ENCODE assay signal across 19 cellular contexts in genomic region chr14:51897791-51898190, GRCh38. TPM values are rescaled to one million over a fixed set of nuclear protein-coding genes. Genes with fewer than 3 reads are reported as not detected.
DNase-seq lines count a peak whose midpoint lies in the region; ATAC-seq and TF ChIP-seq lines count a peak whose summit lies in the region.
"Had no signal": no experiment of that assay in that cellular context is flagged by ENCODE, and none has a peak within 500 bp of the region (broad histone marks: within the 10 kb centered on the region; RNA-seq: fewer than 3 reads in every experiment).

No MANE protein-coding gene starts in this region.

- in situ Hi-C loops in mammary epithelial cell (cut with MboI; ENCODE audit: low sequenced_read_pairs in 2 of 2), result no loop called here

- 90% methylated on average over 1 of the region's 1 CpG for WGBS in mammary epithelial cell (ENCODE audit: low coverage, missing lambda C conversion rate)

- no peak for ATAC-seq in activated CD8-positive, alpha-beta T cell treated with anti-CD3 and anti-CD28 coated beads for 36 hours
- ATAC-seq in activated CD8-positive, alpha-beta T cell treated with anti-CD3 and anti-CD28 coated beads, Interleukin-2, amount 10 ng/mL, durations not matched to agents 7 days and 5 days, result no peak
- ATAC-seq in effector memory CD8-positive, alpha-beta T cell (replicated peaks), result no peak
- no peak for ATAC-seq in natural killer cell treated with Interleukin-12 subunit alpha and Interleukin-12 subunit beta and Interleukin-15 and Interleukin-18, amount 100 ng/mL, for 72 hours
- no peak for ATAC-seq in GM19328 (IDR thresholded peaks at IDR 0.05; ENCODE audit: unreplicated experiment)
- ATAC-seq: GM23338, HCT116 had no signal

- H3K4me1 Mint-ChIP-seq in activated CD8-positive, alpha-beta T cell treated with anti-CD3 and anti-CD28 coated beads for 36 hours (ENCODE audit: low read depth), result peaks cover 61% of the 10 kb centered on the region
- H3K4me1 Mint-ChIP-seq in activated CD8-positive, alpha-beta T cell treated with anti-CD3 and anti-CD28 coated beads, Interleukin-2, amount 10 ng/mL, durations not matched to agents 7 days and 5 days (ENCODE audit: low read depth), result peaks cover 27% of the 10 kb centered on the region
- peaks cover 49 to 90% of the 10 kb centered on the region in 2 donors for H3K4me1 Mint-ChIP-seq in effector memory CD8-positive, alpha-beta T cell (ENCODE audit: low read depth in 2 of 2)
- H3K4me1 Mint-ChIP-seq in natural killer cell treated with Interleukin-12 subunit alpha and Interleukin-12 subunit beta and Interleukin-15 and Interleukin-18, amount 100 ng/mL, for 72 hours (ENCODE audit: low read depth in 2 of 2), result peaks cover 55 to 67% of the 10 kb centered on the region in 2 donors
- H3K4me1 Mint-ChIP-seq: GM23338 had no signal

- H3K4me3 Mint-ChIP-seq in activated CD8-positive, alpha-beta T cell treated with anti-CD3 and anti-CD28 coated beads for 36 hours, result no peak overlapping the region
- H3K4me3 Mint-ChIP-seq in activated CD8-positive, alpha-beta T cell treated with anti-CD3 and anti-CD28 coated beads, Interleukin-2, amount 10 ng/mL, durations not matched to agents 7 days and 5 days, result no peak overlapping the region
- H3K4me3 Mint-ChIP-seq in effector memory CD8-positive, alpha-beta T cell, result peak overlapping the region; percentile 32 to 43
- H3K4me3 Mint-ChIP-seq in natural killer cell treated with Interleukin-12 subunit alpha and Interleukin-12 subunit beta and Interleukin-15 and Interleukin-18, amount 100 ng/mL, for 72 hours, result no peak overlapping the region
- H3K4me3 Mint-ChIP-seq: GM23338 had no signal

- CTCF ChIA-PET in activated CD8-positive, alpha-beta T cell treated with anti-CD3 and anti-CD28 coated beads for 36 hours (lab: Charles Lee), result interaction anchor here (2.1 to 4.3 kb wide), 2 partner anchors 11 to 81 kb away, joined by 5 to 15 read pairs; no protein-coding TSS in a partner anchor
- CTCF ChIA-PET in activated CD8-positive, alpha-beta T cell treated with anti-CD3 and anti-CD28 coated beads, Interleukin-2, amount 10 ng/mL, durations not matched to agents 7 days and 5 days (lab: Charles Lee), result interaction anchor here (1.3 kb wide), 1 partner anchor 81 kb away, joined by 4 read pairs; no protein-coding TSS in a partner anchor
- CTCF ChIA-PET in mammary epithelial cell (lab: Charles Lee; ENCODE audit: low non-redundant PET), result no interaction called here

- peak overlapping the region; percentile 12 for H3K27ac Mint-ChIP-seq in activated CD8-positive, alpha-beta T cell treated with anti-CD3 and anti-CD28 coated beads for 36 hours
- no peak overlapping the region for H3K27ac Mint-ChIP-seq in activated CD8-positive, alpha-beta T cell treated with anti-CD3 and anti-CD28 coated beads, Interleukin-2, amount 10 ng/mL, durations not matched to agents 7 days and 5 days
- peak overlapping the region; percentile 90 to 94 for H3K27ac Mint-ChIP-seq in effector memory CD8-positive, alpha-beta T cell
- peak overlapping the region; percentile 30 to 83 for H3K27ac Mint-ChIP-seq in natural killer cell treated with Interleukin-12 subunit alpha and Interleukin-12 subunit beta and Interleukin-15 and Interleukin-18, amount 100 ng/mL, for 72 hours
- H3K27ac Mint-ChIP-seq: GM23338 had no signal

- dilution Hi-C loops in mammary epithelial cell (cut with HindIII; ENCODE audit: low sequenced_read_pairs), result no loop called here

- no peak for TF ChIP-seq CTCF in activated CD8-positive, alpha-beta T cell treated with anti-CD3 and anti-CD28 coated beads for 36 hours (IDR thresholded peaks at IDR 0.05)
- TF ChIP-seq CTCF in mammary epithelial cell (conservative IDR thresholded peaks at IDR 0.05 in 1 of 2, IDR thresholded peaks at IDR 0.05 in 1 of 2; ENCODE audit: extremely low read depth in 1 of 2, insufficient read depth in 1 of 2, low read depth in 1 of 2, low read length in 2 of 2), result no peak

- H3K27ac ChIP-seq in Karpas-422 (ENCODE audit: low read length), result 0 out of 2 replicates have a peak overlapping the region, but pooled peaks have one; percentile 15
- H3K27ac ChIP-seq in mammary epithelial cell (ENCODE audit: insufficient read depth, low read depth, low read length), result no peak overlapping the region
- H3K27ac ChIP-seq: BLaER1, PC-9 had no signal

- no TSS peak for BruUV-seq in mammary epithelial cell (replicated peaks; lab: Mats Ljungman, UMichigan)

- H3K36me3 Mint-ChIP-seq in activated CD8-positive, alpha-beta T cell treated with anti-CD3 and anti-CD28 coated beads for 36 hours (ENCODE audit: low read depth), result peaks cover 75% of the 10 kb centered on the region
- H3K36me3 Mint-ChIP-seq in activated CD8-positive, alpha-beta T cell treated with anti-CD3 and anti-CD28 coated beads, Interleukin-2, amount 10 ng/mL, durations not matched to agents 7 days and 5 days (ENCODE audit: low read depth), result peaks cover 76% of the 10 kb centered on the region
- peaks cover 78% of the 10 kb centered on the region for H3K36me3 Mint-ChIP-seq in effector memory CD8-positive, alpha-beta T cell (ENCODE audit: insufficient read depth)
- peaks cover 27% of the 10 kb centered on the region for H3K36me3 Mint-ChIP-seq in natural killer cell treated with Interleukin-12 subunit alpha and Interleukin-12 subunit beta and Interleukin-15 and Interleukin-18, amount 100 ng/mL, for 72 hours

- H3K9me3 Mint-ChIP-seq in activated CD8-positive, alpha-beta T cell treated with anti-CD3 and anti-CD28 coated beads for 36 hours, result peaks cover 21% of the 10 kb centered on the region
- peaks cover 19% of the 10 kb centered on the region for H3K9me3 Mint-ChIP-seq in activated CD8-positive, alpha-beta T cell treated with anti-CD3 and anti-CD28 coated beads, Interleukin-2, amount 10 ng/mL, durations not matched to agents 7 days and 5 days (ENCODE audit: insufficient read depth)
- no peaks in the 10 kb centered on the region for H3K9me3 Mint-ChIP-seq in effector memory CD8-positive, alpha-beta T cell
- H3K9me3 Mint-ChIP-seq in natural killer cell treated with Interleukin-12 subunit alpha and Interleukin-12 subunit beta and Interleukin-15 and Interleukin-18, amount 100 ng/mL, for 72 hours, result peaks cover 7% of the 10 kb centered on the region
- H3K9me3 Mint-ChIP-seq: GM23338 had no signal

- H3K9me3 ChIP-seq in Karpas-422 (ENCODE audit: low read length), result no peaks in the 10 kb centered on the region
- no peaks in the 10 kb centered on the region for H3K9me3 ChIP-seq in mammary epithelial cell (replicated peaks; ENCODE audit: insufficient read depth, low read length)

- H4K20me1 ChIP-seq in Karpas-422 (ENCODE audit: insufficient read depth, low read depth, low read length) (no peaks in the 10 kb centered on the region), mammary epithelial cell (ENCODE audit: insufficient read depth, low read length) (no peaks in the 10 kb centered on the region)
- H4K20me1 ChIP-seq: BLaER1 had no signal

- H3K9ac ChIP-seq in Karpas-422 (ENCODE audit: low read length) (no peak overlapping the region), mammary epithelial cell (ENCODE audit: insufficient read depth, low read length) (no peak overlapping the region)
- H3K9ac ChIP-seq: BLaER1 had no signal

- H3K79me2 ChIP-seq in Karpas-422 (ENCODE audit: low read length) (peaks cover 97% of the 10 kb centered on the region), mammary epithelial cell (ENCODE audit: insufficient read depth, low read length) (no peaks in the 10 kb centered on the region)

- intact Hi-C loops in activated CD8-positive, alpha-beta T cell treated with anti-CD3 and anti-CD28 coated beads for 36 hours (cut with micrococcal nuclease), result no loop called here
- intact Hi-C loops in mammary epithelial cell (cut with micrococcal nuclease), result no loop called here

- H3K4me1 ChIP-seq in Karpas-422 (ENCODE audit: low read length) (peaks cover 12% of the 10 kb centered on the region; the same call in 1 of the 2 replicates), mammary epithelial cell (ENCODE audit: insufficient read depth, low read length) (no peaks in the 10 kb centered on the region)
- H3K4me1 ChIP-seq: BLaER1 had no signal

- DNase-seq in activated CD8-positive, alpha-beta T cell treated with anti-CD3 and anti-CD28 coated beads for 36 hours, result no peak
- no peak for DNase-seq in activated CD8-positive, alpha-beta T cell treated with anti-CD3 and anti-CD28 coated beads, Interleukin-2, amount 10 ng/mL, durations not matched to agents 7 days and 5 days
- no peak for DNase-seq in Karpas-422
- DNase-seq in effector memory CD8-positive, alpha-beta T cell, result no peak
- no peak for DNase-seq in natural killer cell treated with Interleukin-12 subunit alpha and Interleukin-12 subunit beta and Interleukin-15 and Interleukin-18, amount 100 ng/mL, for 72 hours (ENCODE audit: low spot score)
- no peak for DNase-seq in NK-92 (lab: John Stamatoyannopoulos, UW; ENCODE audit: unreplicated experiment)
- no peak for DNase-seq in mammary epithelial cell
- DNase-seq: COR-L47, EL, MV-4-11, NCI-H1417, NCI-H2029 treated with DMSO at 0.1 percent for 48 hours, NCI-H510A, NCI-H82, PC-9 had no signal

- H3K27me3 Mint-ChIP-seq in activated CD8-positive, alpha-beta T cell treated with anti-CD3 and anti-CD28 coated beads for 36 hours, result no peaks in the 10 kb centered on the region
- no peaks in the 10 kb centered on the region for H3K27me3 Mint-ChIP-seq in activated CD8-positive, alpha-beta T cell treated with anti-CD3 and anti-CD28 coated beads, Interleukin-2, amount 10 ng/mL, durations not matched to agents 7 days and 5 days (ENCODE audit: low read depth)
- no peaks in the 10 kb centered on the region for H3K27me3 Mint-ChIP-seq in effector memory CD8-positive, alpha-beta T cell
- H3K27me3 Mint-ChIP-seq in natural killer cell treated with Interleukin-12 subunit alpha and Interleukin-12 subunit beta and Interleukin-15 and Interleukin-18, amount 100 ng/mL, for 72 hours, result no peaks in the 10 kb centered on the region

- H3K9me2 ChIP-seq in Karpas-422 (replicated peaks; ENCODE audit: insufficient read depth, low read length), result no peaks in the 10 kb centered on the region

- H2AFZ ChIP-seq in Karpas-422 (ENCODE audit: low read length) (no peak overlapping the region), mammary epithelial cell (ENCODE audit: low read depth, low read length) (no peak overlapping the region)
- H2AFZ ChIP-seq: GM23338, PC-9 had no signal

- H3K4me2 ChIP-seq in Karpas-422 (ENCODE audit: low read depth, low read length, poor library complexity, severe bottlenecking) (no peak overlapping the region), mammary epithelial cell (ENCODE audit: insufficient read depth, low read depth, low read length) (no peak overlapping the region)
- H3K4me2 ChIP-seq: BLaER1, GM23338, PC-9 had no signal

- POLR2A ChIA-PET in activated CD8-positive, alpha-beta T cell treated with anti-CD3 and anti-CD28 coated beads for 36 hours (lab: Charles Lee), result interaction anchor here (1.4 to 1.7 kb wide), 2 partner anchors 7 to 13 kb away, joined by 3 to 5 read pairs; no protein-coding TSS in a partner anchor
- POLR2A ChIA-PET in activated CD8-positive, alpha-beta T cell treated with anti-CD3 and anti-CD28 coated beads, Interleukin-2, amount 10 ng/mL, durations not matched to agents 7 days and 5 days (lab: Charles Lee), result no interaction called here

- H3K4me3 ChIP-seq in Karpas-422 (ENCODE audit: low read length) (no peak overlapping the region), mammary epithelial cell (replicated peaks in 1 of 3; ENCODE audit: insufficient read depth in 1 of 3, low read depth in 2 of 3, low read length in 3 of 3) (no peak overlapping the region)
- H3K4me3 ChIP-seq: BLaER1, GM23338, PC-9 had no signal

- H3K36me3 ChIP-seq in Karpas-422 (ENCODE audit: insufficient read depth, low read length) (peaks cover 71% of the 10 kb centered on the region), mammary epithelial cell (ENCODE audit: insufficient read depth, low read length) (no peaks in the 10 kb centered on the region)

- H3K27me3 ChIP-seq in Karpas-422 (ENCODE audit: low read length), result no peaks in the 10 kb centered on the region
- peaks cover 5% of the 10 kb centered on the region for H3K27me3 ChIP-seq in mammary epithelial cell (ENCODE audit: insufficient read depth, low read length)
- H3K27me3 ChIP-seq: BLaER1 had no signal

RNA-seq across cellular contexts. Expression of gene GNG2, which starts 37.4 kb away (rescaled TPM):
- total RNA-seq in activated CD8-positive, alpha-beta T cell treated with anti-CD3 and anti-CD28 coated beads for 36 hours, result 100 to 1,000 TPM; 174 to 184 TPM
- 100 to 1,000 TPM; 293 to 302 TPM for total RNA-seq in activated CD8-positive, alpha-beta T cell treated with anti-CD3 and anti-CD28 coated beads, Interleukin-2, amount 10 ng/mL, durations not matched to agents 7 days and 5 days
- total RNA-seq in Karpas-422 (2014; rRNA removed; shearing (Covaris generic); ENCODE audit: low replicate concordance), result 212 and 351 TPM in 2 replicates
- 100 to 1,000 TPM; 293 to 495 TPM for total RNA-seq in natural killer cell treated with Interleukin-12 subunit alpha and Interleukin-12 subunit beta and Interleukin-15 and Interleukin-18, amount 100 ng/mL, for 72 hours
- total RNA-seq in mammary epithelial cell, result 1 to 10 TPM; 2.7 to 6.8 TPM
- polyA plus RNA-seq in mammary epithelial cell, result 1.0 TPM
- not detected for polyA minus RNA-seq in mammary epithelial cell

Comparison
In these comparisons a context has a peak if more than half of its experiments do, and no peak if none do; other contexts are left out.
1. H3K4me3 Mint-ChIP-seq: peak in effector memory CD8-positive, alpha-beta T cell (2 of 2); none in activated CD8-positive, alpha-beta T cell treated with anti-CD3 and anti-CD28 coated beads for 36 hours (single experiment), activated CD8-positive, alpha-beta T cell treated with anti-CD3 and anti-CD28 coated beads, Interleukin-2, amount 10 ng/mL, durations not matched to agents 7 days and 5 days (single experiment) and natural killer cell treated with Interleukin-12 subunit alpha and Interleukin-12 subunit beta and Interleukin-15 and Interleukin-18, amount 100 ng/mL, for 72 hours (single experiment).
2. RNA of gene GNG2, which starts 37.4 kb away (total RNA-seq): 293 to 495 TPM in natural killer cell treated with Interleukin-12 subunit alpha and Interleukin-12 subunit beta and Interleukin-15 and Interleukin-18, amount 100 ng/mL, for 72 hours, 212 to 351 TPM in Karpas-422, 293 to 302 TPM in activated CD8-positive, alpha-beta T cell treated with anti-CD3 and anti-CD28 coated beads, Interleukin-2, amount 10 ng/mL, durations not matched to agents 7 days and 5 days and 174 to 184 TPM in activated CD8-positive, alpha-beta T cell treated with anti-CD3 and anti-CD28 coated beads for 36 hours; 2.7 to 6.8 TPM in mammary epithelial cell; every median in the first group is over 10 times any median in the second.